Comparison of ENCODE assay signal across 2 cellular contexts in genomic region chr7:77413128-77413527, GRCh38.
TF ChIP-seq lines count a peak whose summit lies in the region.

No MANE protein-coding gene starts in this region.

TF ChIP-seq in A549, 52 proteins besides CTCF, POLR2A, EP300 and RAD21 (continued from another document):
- TF ChIP-seq MAX (IDR thresholded peaks at IDR 0.05) (no peak), HMGXB4 (CRISPR knock-in tag; IDR thresholded peaks at IDR 0.05; ENCODE audit: borderline replicate concordance) (no peak), PBX3 (IDR thresholded peaks at IDR 0.05) (no peak), HOXB5 (CRISPR knock-in tag; IDR thresholded peaks at IDR 0.05) (no peak), EHMT2 (IDR thresholded peaks at IDR 0.05; ENCODE audit: low read depth) (no peak), ZSCAN20 (CRISPR knock-in tag; IDR thresholded peaks at IDR 0.05) (no peak), FOXS1 (CRISPR knock-in tag; IDR thresholded peaks at IDR 0.05) (no peak), CBX8 (IDR thresholded peaks at IDR 0.05) (no peak)
TF ChIP-seq in A549: peak in this region for 0.

TF ChIP-seq in GM23338, 12 proteins besides CTCF, POLR2A, EP300 and RAD21 (continued from another document):
- TF ChIP-seq REST (IDR thresholded peaks at IDR 0.05; ENCODE audit: unreplicated experiment) (no peak), EZH2 (IDR thresholded peaks at IDR 0.05; ENCODE audit: low read depth, unreplicated experiment) (no peak), JUNB (IDR thresholded peaks at IDR 0.05; ENCODE audit: unreplicated experiment) (no peak), NANOG (IDR thresholded peaks at IDR 0.05; ENCODE audit: borderline replicate concordance) (no peak), ZNF462 (CRISPR knock-in tag; IDR thresholded peaks at IDR 0.05) (no peak), ZNF114 (CRISPR knock-in tag; IDR thresholded peaks at IDR 0.05) (no peak), EZH2phosphoT487 (IDR thresholded peaks at IDR 0.05; ENCODE audit: unreplicated experiment) (no peak), STAT1 (IDR thresholded peaks at IDR 0.05; ENCODE audit: unreplicated experiment) (no peak), POLR2AphosphoS5 (IDR thresholded peaks at IDR 0.05; ENCODE audit: low read depth) (no peak), ZNF331 (CRISPR knock-in tag; IDR thresholded peaks at IDR 0.05; ENCODE audit: low read depth) (no peak), ETS1 (IDR thresholded peaks at IDR 0.05) (no peak)
